In genomic region chr2:288743-289361, GRCh38 we compare ENCODE assay signal across 2 cellular contexts.
TF ChIP-seq lines count a peak whose summit lies in the region.

No MANE protein-coding gene starts in this region.

TF ChIP-seq in SK-N-SH, 30 proteins besides CTCF, POLR2A, EP300 and RAD21 (continued from another document):
- TF ChIP-seq JUND (IDR thresholded peaks at IDR 0.05) (no peak), FOXJ3 (CRISPR knock-in tag; IDR thresholded peaks at IDR 0.05) (no peak), REST (IDR thresholded peaks at IDR 0.05; ENCODE audit: low read depth, low read length) (no peak), TCF12 (IDR thresholded peaks at IDR 0.05) (no peak), RFX5 (IDR thresholded peaks at IDR 0.05; ENCODE audit: low read length) (no peak), MEF2A (IDR thresholded peaks at IDR 0.05; ENCODE audit: borderline replicate concordance, low read depth) (no peak), POLR2AphosphoS5 (IDR thresholded peaks at IDR 0.05; ENCODE audit: low read depth, low read length) (no peak), GATA2 (CRISPR knock-in tag; IDR thresholded peaks at IDR 0.05) (no peak), TAF1 (IDR thresholded peaks at IDR 0.05; ENCODE audit: borderline replicate concordance, low read depth, low read length) (no peak), NRF1 (IDR thresholded peaks at IDR 0.05; ENCODE audit: low read depth, low read length) (no peak), FOSL2 (IDR thresholded peaks at IDR 0.05; ENCODE audit: borderline replicate concordance, low read depth) (no peak), MXI1 (IDR thresholded peaks at IDR 0.05; ENCODE audit: low read depth, low read length) (no peak)
- TF ChIP-seq, protein P1, sequence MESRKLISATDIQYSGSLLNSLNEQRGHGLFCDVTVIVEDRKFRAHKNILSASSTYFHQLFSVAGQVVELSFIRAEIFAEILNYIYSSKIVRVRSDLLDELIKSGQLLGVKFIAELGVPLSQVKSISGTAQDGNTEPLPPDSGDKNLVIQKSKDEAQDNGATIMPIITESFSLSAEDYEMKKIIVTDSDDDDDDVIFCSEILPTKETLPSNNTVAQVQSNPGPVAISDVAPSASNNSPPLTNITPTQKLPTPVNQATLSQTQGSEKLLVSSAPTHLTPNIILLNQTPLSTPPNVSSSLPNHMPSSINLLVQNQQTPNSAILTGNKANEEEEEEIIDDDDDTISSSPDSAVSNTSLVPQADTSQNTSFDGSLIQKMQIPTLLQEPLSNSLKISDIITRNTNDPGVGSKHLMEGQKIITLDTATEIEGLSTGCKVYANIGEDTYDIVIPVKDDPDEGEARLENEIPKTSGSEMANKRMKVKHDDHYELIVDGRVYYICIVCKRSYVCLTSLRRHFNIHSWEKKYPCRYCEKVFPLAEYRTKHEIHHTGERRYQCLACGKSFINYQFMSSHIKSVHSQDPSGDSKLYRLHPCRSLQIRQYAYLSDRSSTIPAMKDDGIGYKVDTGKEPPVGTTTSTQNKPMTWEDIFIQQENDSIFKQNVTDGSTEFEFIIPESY (IDR thresholded peaks at IDR 0.05; ENCODE audit: borderline replicate concordance, low read depth), result no peak
- TF ChIP-seq, protein P2, sequence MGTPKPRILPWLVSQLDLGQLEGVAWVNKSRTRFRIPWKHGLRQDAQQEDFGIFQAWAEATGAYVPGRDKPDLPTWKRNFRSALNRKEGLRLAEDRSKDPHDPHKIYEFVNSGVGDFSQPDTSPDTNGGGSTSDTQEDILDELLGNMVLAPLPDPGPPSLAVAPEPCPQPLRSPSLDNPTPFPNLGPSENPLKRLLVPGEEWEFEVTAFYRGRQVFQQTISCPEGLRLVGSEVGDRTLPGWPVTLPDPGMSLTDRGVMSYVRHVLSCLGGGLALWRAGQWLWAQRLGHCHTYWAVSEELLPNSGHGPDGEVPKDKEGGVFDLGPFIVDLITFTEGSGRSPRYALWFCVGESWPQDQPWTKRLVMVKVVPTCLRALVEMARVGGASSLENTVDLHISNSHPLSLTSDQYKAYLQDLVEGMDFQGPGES (IDR thresholded peaks at IDR 0.05; ENCODE audit: low read depth, low read length), result no peak

TF ChIP-seq in SK-N-SH treated with all-trans-retinoic acid at 6 μM for 48 hours, 23 proteins besides CTCF, POLR2A, EP300 and RAD21 (continued from another document):
- TF ChIP-seq PATZ1 (CRISPR knock-in tag; IDR thresholded peaks at IDR 0.05; ENCODE audit: borderline replicate concordance) (no peak), CSDC2 (CRISPR knock-in tag; IDR thresholded peaks at IDR 0.05) (no peak), ZC3H10 (CRISPR knock-in tag; IDR thresholded peaks at IDR 0.05) (no peak)
- TF ChIP-seq, protein P3, sequence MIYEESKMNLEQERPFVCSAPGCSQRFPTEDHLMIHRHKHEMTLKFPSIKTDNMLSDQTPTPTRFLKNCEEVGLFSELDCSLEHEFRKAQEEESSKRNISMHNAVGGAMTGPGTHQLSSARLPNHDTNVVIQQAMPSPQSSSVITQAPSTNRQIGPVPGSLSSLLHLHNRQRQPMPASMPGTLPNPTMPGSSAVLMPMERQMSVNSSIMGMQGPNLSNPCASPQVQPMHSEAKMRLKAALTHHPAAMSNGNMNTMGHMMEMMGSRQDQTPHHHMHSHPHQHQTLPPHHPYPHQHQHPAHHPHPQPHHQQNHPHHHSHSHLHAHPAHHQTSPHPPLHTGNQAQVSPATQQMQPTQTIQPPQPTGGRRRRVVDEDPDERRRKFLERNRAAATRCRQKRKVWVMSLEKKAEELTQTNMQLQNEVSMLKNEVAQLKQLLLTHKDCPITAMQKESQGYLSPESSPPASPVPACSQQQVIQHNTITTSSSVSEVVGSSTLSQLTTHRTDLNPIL (CRISPR knock-in tag; IDR thresholded peaks at IDR 0.05; ENCODE audit: low read depth), result no peak
- TF ChIP-seq, protein P4, sequence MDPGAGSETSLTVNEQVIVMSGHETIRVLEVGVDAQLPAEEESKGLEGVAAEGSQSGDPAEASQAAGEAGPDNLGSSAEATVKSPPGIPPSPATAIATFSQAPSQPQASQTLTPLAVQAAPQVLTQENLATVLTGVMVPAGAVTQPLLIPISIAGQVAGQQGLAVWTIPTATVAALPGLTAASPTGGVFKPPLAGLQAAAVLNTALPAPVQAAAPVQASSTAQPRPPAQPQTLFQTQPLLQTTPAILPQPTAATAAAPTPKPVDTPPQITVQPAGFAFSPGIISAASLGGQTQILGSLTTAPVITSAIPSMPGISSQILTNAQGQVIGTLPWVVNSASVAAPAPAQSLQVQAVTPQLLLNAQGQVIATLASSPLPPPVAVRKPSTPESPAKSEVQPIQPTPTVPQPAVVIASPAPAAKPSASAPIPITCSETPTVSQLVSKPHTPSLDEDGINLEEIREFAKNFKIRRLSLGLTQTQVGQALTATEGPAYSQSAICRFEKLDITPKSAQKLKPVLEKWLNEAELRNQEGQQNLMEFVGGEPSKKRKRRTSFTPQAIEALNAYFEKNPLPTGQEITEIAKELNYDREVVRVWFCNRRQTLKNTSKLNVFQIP (CRISPR knock-in tag; IDR thresholded peaks at IDR 0.05; ENCODE audit: borderline replicate concordance, low read depth), result no peak
- TF ChIP-seq, protein P5, sequence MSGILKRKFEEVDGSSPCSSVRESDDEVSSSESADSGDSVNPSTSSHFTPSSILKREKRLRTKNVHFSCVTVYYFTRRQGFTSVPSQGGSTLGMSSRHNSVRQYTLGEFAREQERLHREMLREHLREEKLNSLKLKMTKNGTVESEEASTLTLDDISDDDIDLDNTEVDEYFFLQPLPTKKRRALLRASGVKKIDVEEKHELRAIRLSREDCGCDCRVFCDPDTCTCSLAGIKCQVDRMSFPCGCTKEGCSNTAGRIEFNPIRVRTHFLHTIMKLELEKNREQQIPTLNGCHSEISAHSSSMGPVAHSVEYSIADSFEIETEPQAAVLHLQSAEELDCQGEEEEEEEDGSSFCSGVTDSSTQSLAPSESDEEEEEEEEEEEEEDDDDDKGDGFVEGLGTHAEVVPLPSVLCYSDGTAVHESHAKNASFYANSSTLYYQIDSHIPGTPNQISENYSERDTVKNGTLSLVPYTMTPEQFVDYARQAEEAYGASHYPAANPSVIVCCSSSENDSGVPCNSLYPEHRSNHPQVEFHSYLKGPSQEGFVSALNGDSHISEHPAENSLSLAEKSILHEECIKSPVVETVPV (CRISPR knock-in tag; IDR thresholded peaks at IDR 0.05), result no peak
